10 cellular contexts compared by ENCODE assay signal in genomic region chrX:100895365-100896075, GRCh38. TPM values are rescaled to one million over a fixed set of nuclear protein-coding genes. Genes with fewer than 3 reads are reported as not detected.
A peak's percentile ranks its signal among the peaks of the same experiment; 100 is the strongest.
DNase-seq lines count a peak whose midpoint lies in the region; ATAC-seq, FAIRE-seq and TF ChIP-seq lines count a peak whose summit lies in the region.
"Had no signal": no experiment of that assay in that cellular context is flagged by ENCODE, and none has a peak within 500 bp of the region (broad histone marks: within the 10 kb centered on the region; RNA-seq: fewer than 3 reads in every experiment).

No MANE protein-coding gene starts in this region.

- H3K4me1 ChIP-seq in iPS DF 6.9 (ENCODE audit: control insufficient read depth, insufficient read depth, low read length) = no peaks in the 10 kb centered on the region; the same call in 1 of the 2 replicates

- ATAC-seq in GM18867 (IDR thresholded peaks at IDR 0.05; ENCODE audit: unreplicated experiment) (peak; percentile 70), HG03521 (IDR thresholded peaks at IDR 0.05; ENCODE audit: unreplicated experiment) (no peak)

- no peak overlapping the region for H3K27ac ChIP-seq in iPS DF 6.9 (ENCODE audit: low read length)
- H3K27ac ChIP-seq: ovary had no signal

- WGBS in iPS DF 6.9 (ENCODE audit: insufficient coverage, insufficient read length) = no CpG with 5 or more reads among the region's 5 CpGs

- no peaks in the 10 kb centered on the region for H3K27me3 ChIP-seq in iPS DF 6.9 (ENCODE audit: control insufficient read depth, insufficient read depth, low read length)
- H3K27me3 ChIP-seq: ovary had no signal

- H3K36me3 ChIP-seq in iPS DF 6.9 (ENCODE audit: control insufficient read depth, insufficient read depth, low read length) = no peaks in the 10 kb centered on the region
- H3K36me3 ChIP-seq: ovary had no signal

- no peak for FAIRE-seq in D721Med (lab: Jason Lieb, UNC)

- DNase-seq in D721Med (ENCODE audit: insufficient read length, low spot score) (no peak), LoVo (ENCODE audit: low spot score) (peak; percentile 4), iPS DF 6.9 (ENCODE audit: low read depth, low spot score) (peak; percentile 11), ureter (ENCODE audit: low spot score) (peak; percentile 45), GOT3 (lab: John Stamatoyannopoulos, UW) (no peak)

- H3K4me3 ChIP-seq in WI38 (ENCODE audit: low read depth, low read length) (no peak overlapping the region), iPS DF 6.9 (ENCODE audit: low read length) (no peak overlapping the region)
- H3K4me3 ChIP-seq: ovary had no signal

- no peaks in the 10 kb centered on the region for H3K9me3 ChIP-seq in iPS DF 6.9 (ENCODE audit: control insufficient read depth, insufficient read depth, low read length)
- H3K9me3 ChIP-seq: ovary had no signal

- TF ChIP-seq CTCF in D721Med (IDR thresholded peaks at IDR 0.05; ENCODE audit: insufficient read depth, missing control alignments) = peak; percentile 43
- peak; percentile 46 for TF ChIP-seq CTCF in WI38 (IDR thresholded peaks at IDR 0.05; ENCODE audit: low read depth, low read length)

RNA-seq across cellular contexts. Expression of gene NOX1, which starts 21.4 kb away (rescaled TPM):
- 0.78 TPM for total RNA-seq in ureter
- total RNA-seq: ovary; T-helper 2 cell treated with Interferon-gamma antibody and Interleukin-4, amounts not matched to agents 100 ng/mL and 5 ng/mL, for 36 hours had no signal

RNA-seq across cellular contexts. Expression of gene XKRX, which starts 33.2 kb away (rescaled TPM):
- total RNA-seq in ureter = 0.96 TPM
- total RNA-seq: T-helper 2 cell treated with Interferon-gamma antibody and Interleukin-4, amounts not matched to agents 100 ng/mL and 5 ng/mL, for 36 hours had no signal

Comparison
In these comparisons a context has a peak if more than half of its experiments do, and no peak if none do; other contexts are left out.
1. DNase-seq: peak in LoVo (single experiment), iPS DF 6.9 (single experiment) and ureter (single experiment); none in D721Med (single experiment) and GOT3 (single experiment).